Comparison of ENCODE assay signal across 1 cellular context in genomic region chr10:32888161-32888927, GRCh38.
TF ChIP-seq lines count a peak whose summit lies in the region.

No MANE protein-coding gene starts in this region.

TF ChIP-seq in IMR-90, 13 proteins besides CTCF, POLR2A, EP300 and RAD21 (continued from another document):
- TF ChIP-seq NFE2L2 (IDR thresholded peaks at IDR 0.05; ENCODE audit: low read depth, low read length) = no peak
- TF ChIP-seq ELK1 (IDR thresholded peaks at IDR 0.05; ENCODE audit: borderline replicate concordance, low read depth, low read length) = no peak
- TF ChIP-seq CEBPB (IDR thresholded peaks at IDR 0.05; ENCODE audit: low read depth, low read length) = no peak
- TF ChIP-seq FOS (IDR thresholded peaks at IDR 0.05; ENCODE audit: low read depth, low read length) = no peak
